9 cellular contexts compared by ENCODE assay signal in genomic region chr6:44254957-44255808, GRCh38. TPM values are rescaled to one million over a fixed set of nuclear protein-coding genes. Genes with fewer than 3 reads are reported as not detected.
A peak's percentile ranks its signal among the peaks of the same experiment; 100 is the strongest.
DNase-seq lines count a peak whose midpoint lies in the region; ATAC-seq, FAIRE-seq and TF ChIP-seq lines count a peak whose summit lies in the region.
"Had no signal": no experiment of that assay in that cellular context is flagged by ENCODE, and none has a peak within 500 bp of the region (broad histone marks: within the 10 kb centered on the region; RNA-seq: fewer than 3 reads in every experiment).

No MANE protein-coding gene starts in this region.

- H3K4me1 ChIP-seq in ES-I3 (ENCODE audit: insufficient read depth, low read length), result 0 out of 2 replicates have a peak, but pooled peaks cover 3% of the 10 kb centered on the region
- H3K4me1 ChIP-seq in astrocyte (ENCODE audit: insufficient read depth, low read length), result peaks cover 17% of the 10 kb centered on the region

- peak; percentile 47 for DNase-seq in NB4 (ENCODE audit: low read depth)
- DNase-seq in astrocyte (ENCODE audit: low read depth), result no peak
- peak; percentile 77 for DNase-seq in posterior vena cava (ENCODE audit: low spot score)
- DNase-seq in GOT3 (lab: John Stamatoyannopoulos, UW), result no peak
- no peak for DNase-seq in amniotic stem cell (lab: John Stamatoyannopoulos, UW)
- no peak for DNase-seq in cardiac septum (ENCODE audit: low spot score)

- H3K27ac ChIP-seq in astrocyte (ENCODE audit: low read depth, low read length), result no peak overlapping the region

- H3K27ac Mint-ChIP-seq in astrocyte (ENCODE audit: unreplicated experiment), result peak overlapping the region; percentile 59

- no peaks in the 10 kb centered on the region for H3K27me3 ChIP-seq in astrocyte (ENCODE audit: insufficient read depth, low read length)
- H3K27me3 ChIP-seq: left lung had no signal

- H2AFZ ChIP-seq in astrocyte (ENCODE audit: low read depth, low read length), result no peak overlapping the region

- H3K4me3 ChIP-seq in NB4 (ENCODE audit: low read depth, low read length) (peak overlapping the region; percentile 83), astrocyte (ENCODE audit: insufficient read depth, low read depth, low read length) (no peak overlapping the region)

- H3K36me3 ChIP-seq in ES-I3 (ENCODE audit: insufficient read depth, low read length) (peaks cover 29% of the 10 kb centered on the region), astrocyte (ENCODE audit: insufficient read depth, low read length) (peaks cover 41% of the 10 kb centered on the region)

- no peaks in the 10 kb centered on the region for H3K27me3 Mint-ChIP-seq in astrocyte (ENCODE audit: low read depth, unreplicated experiment)

- peak; percentile 11 for TF ChIP-seq POLR2A in NB4 (IDR thresholded peaks at IDR 0.05; ENCODE audit: extremely low read depth, insufficient read length)

- no peak for TF ChIP-seq CTCF in NB4 (IDR thresholded peaks at IDR 0.05; ENCODE audit: low read depth, low read length)
- TF ChIP-seq CTCF in astrocyte (IDR thresholded peaks at IDR 0.05; ENCODE audit: insufficient read depth, low read depth, low read length), result no peak

- H3K9me3 ChIP-seq in ES-I3 (ENCODE audit: control insufficient read depth, insufficient read depth, low read length), result no peaks in the 10 kb centered on the region
- no peaks in the 10 kb centered on the region for H3K9me3 ChIP-seq in astrocyte (ENCODE audit: insufficient read depth, low read depth, low read length)
- H3K9me3 ChIP-seq: left lung had no signal

- H3K4me3 Mint-ChIP-seq in astrocyte (ENCODE audit: unreplicated experiment), result peak overlapping the region; percentile 93

- H3K79me2 ChIP-seq in astrocyte (ENCODE audit: insufficient read depth, low read length), result peaks cover 66% of the 10 kb centered on the region

- no peak for ATAC-seq in GM21367 (IDR thresholded peaks at IDR 0.05; ENCODE audit: unreplicated experiment)
- ATAC-seq: left lung had no signal

- intact Hi-C loops in posterior vena cava (cut with DNase I), result no loop called here
- intact Hi-C loops in cardiac septum (cut with DNase I), result no loop called here

- H3K36me3 Mint-ChIP-seq in astrocyte (ENCODE audit: low read depth, unreplicated experiment), result peaks cover 23% of the 10 kb centered on the region

- peaks cover 48% of the 10 kb centered on the region for H3K4me1 Mint-ChIP-seq in astrocyte (ENCODE audit: low read depth, unreplicated experiment)

- peak overlapping the region; percentile 57; the same call in 1 of the 2 replicates for H3K9ac ChIP-seq in ES-I3 (ENCODE audit: low read depth, low read length)
- peak overlapping the region; percentile 90 for H3K9ac ChIP-seq in astrocyte (ENCODE audit: low read length)

- peak overlapping the region; percentile 100 for H3K4me2 ChIP-seq in astrocyte (ENCODE audit: low read length)

- FAIRE-seq in astrocyte (lab: Jason Lieb, UNC), result no peak

- H3K9me3 Mint-ChIP-seq in astrocyte (ENCODE audit: unreplicated experiment), result no peaks in the 10 kb centered on the region

- H4K20me1 ChIP-seq in astrocyte (ENCODE audit: insufficient read depth, low read length), result peaks cover 68% of the 10 kb centered on the region

RNA-seq across cellular contexts. Expression of gene SLC35B2, which starts 2.1 kb away (rescaled TPM):
- total RNA-seq in astrocyte, result 61.8 and 66.6 TPM in 2 replicates
- total RNA-seq in posterior vena cava, result 10 to 100 TPM; 23.1 to 28.9 TPM
- total RNA-seq in cardiac septum, result 23.2 TPM

RNA-seq across cellular contexts. Expression of gene HSP90AB1, which starts 8.3 kb away (rescaled TPM):
- total RNA-seq in astrocyte (859 and 914 TPM in 2 replicates), posterior vena cava (100 to 1,000 TPM; 414 to 463 TPM), cardiac septum (873 TPM)

RNA-seq across cellular contexts. Expression of gene NFKBIE, which starts 10.2 kb away (rescaled TPM):
- 10.1 and 11.0 TPM in 2 replicates for total RNA-seq in astrocyte
- total RNA-seq in posterior vena cava, result 1 to 10 TPM; 4.5 to 6.7 TPM
- total RNA-seq in cardiac septum, result 4.7 TPM

RNA-seq across cellular contexts. Expression of gene TMEM151B, which starts 15.1 kb away (rescaled TPM):
- 0.07 and 0.09 TPM in 2 replicates for total RNA-seq in astrocyte
- not detected for total RNA-seq in posterior vena cava
- 0.08 TPM for total RNA-seq in cardiac septum
- total RNA-seq: left lung had no signal

RNA-seq across cellular contexts. Expression of gene SLC29A1, which starts 31.8 kb away (rescaled TPM):
- total RNA-seq in astrocyte (14.8 and 15.3 TPM in 2 replicates), posterior vena cava (10 to 100 TPM; 76.5 to 80.0 TPM), cardiac septum (105 TPM)

Comparison
In these comparisons a context has a peak if more than half of its experiments do, and no peak if none do; other contexts are left out.
1. DNase-seq: peak in NB4 (single experiment) and posterior vena cava (single experiment); none in astrocyte (single experiment), GOT3 (single experiment), amniotic stem cell (single experiment) and cardiac septum (single experiment).